25 cellular contexts compared by ENCODE assay signal in genomic region chr3:156670652-156671051, GRCh38. TPM values are rescaled to one million over a fixed set of nuclear protein-coding genes. Genes with fewer than 3 reads are reported as not detected.
DNase-seq lines count a peak whose midpoint lies in the region; ATAC-seq, FAIRE-seq and TF ChIP-seq lines count a peak whose summit lies in the region.
"Had no signal": no experiment of that assay in that cellular context is flagged by ENCODE, and none has a peak within 500 bp of the region (broad histone marks: within the 10 kb centered on the region; RNA-seq: fewer than 3 reads in every experiment).

No MANE protein-coding gene starts in this region.

- H3K4me2 ChIP-seq in endothelial cell of umbilical vein (ENCODE audit: insufficient read depth, low read length): no peak overlapping the region

- no peak for ATAC-seq in lung (ENCODE audit: insufficient read depth, low FRiP score)
- ATAC-seq: GM12878 had no signal

- no peak for TF ChIP-seq CTCF in CD14-positive monocyte (IDR thresholded peaks at IDR 0.05)
- no peak for TF ChIP-seq CTCF in endothelial cell of umbilical vein (IDR thresholded peaks at IDR 0.05; ENCODE audit: extremely low read depth in 1 of 2, insufficient read depth in 1 of 2, low read depth in 1 of 2, low read length in 2 of 2)
- no peak for TF ChIP-seq CTCF in lung (IDR thresholded peaks at IDR 0.05; ENCODE audit: control extremely low read depth, extremely low read depth)
- no peak for TF ChIP-seq CTCF in transverse colon (IDR thresholded peaks at IDR 0.05)

- CTCF ChIA-PET in endothelial cell of umbilical vein (lab: Charles Lee): interaction anchor here (1.3 to 5.8 kb wide), 4 partner anchors 161 to 467 kb away, joined by 4 to 70 read pairs (median 6); no protein-coding TSS in a partner anchor

- H2AFZ ChIP-seq in endothelial cell of umbilical vein (ENCODE audit: low read depth, low read length): no peak overlapping the region

- dilution Hi-C loops in endothelial cell of umbilical vein (cut with MboI; ENCODE audit: extremely low pct_ligation_motif_present, low sequenced_read_pairs): no loop called here

- peaks cover 0 to 1% (median 0%) of the 10 kb centered on the region in 3 donors for H3K27me3 Mint-ChIP-seq in CD14-positive monocyte (ENCODE audit: low read depth in 3 of 3)
- H3K27me3 Mint-ChIP-seq: B cell; CD4-positive, alpha-beta memory T cell; CD8-positive, alpha-beta memory T cell had no signal

- H3K27ac ChIP-seq in endothelial cell of umbilical vein (ENCODE audit: insufficient read depth, low read depth, low read length): no peak overlapping the region
- H3K27ac ChIP-seq in lung (ENCODE audit: low read depth in 1 of 2, low read length in 1 of 2): no peak overlapping the region
- peak overlapping the region in 1 of 4 donors; percentile 45 for H3K27ac ChIP-seq in transverse colon
- H3K27ac ChIP-seq: BLaER1 treated with 17β-estradiol and CSF1 and Interleukin-3, amounts not matched to agents 10 nM and 100 nM; C4-2B had no signal

- H3K4me3 Mint-ChIP-seq in CD14-positive monocyte: no peak overlapping the region
- H3K4me3 Mint-ChIP-seq: B cell; CD4-positive, alpha-beta memory T cell; CD8-positive, alpha-beta memory T cell had no signal

- no peak for TF ChIP-seq EP300 in transverse colon (IDR thresholded peaks at IDR 0.05; ENCODE audit: low read depth)

- peaks cover 12% of the 10 kb centered on the region for H3K79me2 ChIP-seq in endothelial cell of umbilical vein (ENCODE audit: control insufficient read depth, insufficient read depth, low read length)

- H3K9me3 ChIP-seq in endothelial cell of umbilical vein (replicated peaks; ENCODE audit: control insufficient read depth, insufficient read depth, low read length): no peaks in the 10 kb centered on the region
- H3K9me3 ChIP-seq in lung (ENCODE audit: control insufficient read depth in 2 of 2, insufficient read depth in 1 of 2, low read length in 1 of 2): no peaks in the 10 kb centered on the region
- H3K9me3 ChIP-seq in transverse colon: no peaks in the 10 kb centered on the region
- H3K9me3 ChIP-seq: BLaER1 treated with 17β-estradiol and CSF1 and Interleukin-3, amounts not matched to agents 10 nM and 100 nM had no signal

- H3K36me3 Mint-ChIP-seq in CD14-positive monocyte: peaks cover 0 to 2% of the 10 kb centered on the region in 2 donors
- H3K36me3 Mint-ChIP-seq: CD4-positive, CD25-positive, alpha-beta regulatory T cell had no signal

- peak; percentile 12 for FAIRE-seq in endothelial cell of umbilical vein (lab: Jason Lieb, UNC)
- FAIRE-seq: A204.1, GM12878, GM18507 had no signal

- DNase-seq in CD14-positive monocyte (ENCODE audit: low spot score): peak; percentile 47
- DNase-seq in endothelial cell of umbilical vein (ENCODE audit: low read depth, low spot score): no peak
- DNase-seq in lung (ENCODE audit: low spot score): peak; percentile 34
- DNase-seq in transverse colon: no peak
- no peak for DNase-seq in stimulated activated CD4-positive, alpha-beta T cell treated with anti-CD3 and anti-CD28 coated beads, Interleukin-12 subunit alpha, Interleukin-12 subunit beta, amount 100 ng/mL, for 4 hours
- DNase-seq: 8988T; ACHN; AML-193; CD4-positive, alpha-beta memory T cell; CD4-positive, CD25-positive, alpha-beta regulatory T cell; CD8-positive, alpha-beta memory T cell; COR-L47; DMS 273 treated with DMSO at 0.1 percent for 48 hours; DMS153; DMS53; DMS79; DND-41; EL; GDM1 had no signal

- WGBS in lung, 2 donors: 51% methylated on average over 4 of the region's 4 CpGs
- 67 to 75% methylated on average over 4 of the region's 4 CpGs for WGBS in transverse colon (ENCODE audit: low coverage in 1 of 2), 2 donors

- intact Hi-C loops in CD14-positive monocyte (cut with micrococcal nuclease) (loop anchor here (5.0 to 10.0 kb wide), 5 partner anchors 113 to 464 kb away; partner anchors contain the start of gene SSR3 (in 2 of the 2)), endothelial cell of umbilical vein (cut with micrococcal nuclease) (no loop called here), transverse colon (cut with DNase I; ENCODE audit: low total_unique reads) (loop anchor here (10.0 kb wide), 1 partner anchor 516 kb away; no protein-coding TSS in a partner anchor)

- H4K20me1 ChIP-seq in endothelial cell of umbilical vein (replicated peaks; ENCODE audit: control insufficient read depth, extremely low read depth, insufficient read depth, low read length): no peaks in the 10 kb centered on the region

- H3K36me3 ChIP-seq in endothelial cell of umbilical vein (ENCODE audit: control insufficient read depth in 2 of 2, extremely low read depth in 1 of 2, insufficient read depth in 2 of 2, low read length in 2 of 2) (no peaks in the 10 kb centered on the region), lung (ENCODE audit: control insufficient read depth in 2 of 2, insufficient read depth in 2 of 2, low read length in 2 of 2) (no peaks in the 10 kb centered on the region), transverse colon (no peaks in the 10 kb centered on the region)
- H3K36me3 ChIP-seq: BLaER1 treated with 17β-estradiol and CSF1 and Interleukin-3, amounts not matched to agents 10 nM and 100 nM had no signal

- H3K4me1 ChIP-seq in endothelial cell of umbilical vein (ENCODE audit: control insufficient read depth, extremely low read depth, insufficient read depth, low read length) (peaks cover 6% of the 10 kb centered on the region), lung (ENCODE audit: control insufficient read depth in 2 of 2, insufficient read depth in 2 of 2, low read length in 2 of 2) (peaks cover 0 to 2% of the 10 kb centered on the region in 2 donors), transverse colon (peaks cover 0 to 51% (median 21%) of the 10 kb centered on the region in 4 donors)

- H3K9me3 Mint-ChIP-seq in CD14-positive monocyte: peaks cover 0 to 3% (median 0%) of the 10 kb centered on the region in 7 donors
- H3K9me3 Mint-ChIP-seq: CD4-positive, CD25-positive, alpha-beta regulatory T cell; CD8-positive, alpha-beta memory T cell had no signal

- in situ Hi-C loops in transverse colon (cut with MboI; ENCODE audit: low pct_ligation_motif_present in 1 of 4, low pct_unique_long_range_greater_than_20kb in 1 of 4, low sequenced_read_pairs in 3 of 4): loop anchor here (10.0 to 25.0 kb wide), 4 partner anchors 108 to 533 kb away; partner anchors contain the start of gene SSR3 (in 2 of the 4)

- no peak for TF ChIP-seq POLR2A in endothelial cell of umbilical vein (IDR thresholded peaks at IDR 0.05; ENCODE audit: low read depth, low read length)
- no peak for TF ChIP-seq POLR2A in transverse colon (IDR thresholded peaks at IDR 0.05)

- H3K9ac ChIP-seq in endothelial cell of umbilical vein (replicated peaks; ENCODE audit: extremely low read depth, insufficient read depth, low read length): no peak overlapping the region
- H3K9ac ChIP-seq: BLaER1 treated with 17β-estradiol and CSF1 and Interleukin-3, amounts not matched to agents 10 nM and 100 nM had no signal

- peak overlapping the region in 5 of 7 donors; percentile 6 to 73 (median 37) for H3K27ac Mint-ChIP-seq in CD14-positive monocyte
- H3K27ac Mint-ChIP-seq: B cell; CD4-positive, alpha-beta memory T cell; CD4-positive, CD25-positive, alpha-beta regulatory T cell; CD8-positive, alpha-beta memory T cell had no signal

- POLR2A ChIA-PET in endothelial cell of umbilical vein (lab: Charles Lee): no interaction called here

- H3K27me3 ChIP-seq in endothelial cell of umbilical vein (ENCODE audit: control insufficient read depth in 2 of 2, insufficient read depth in 2 of 2, low read length in 2 of 2) (no peaks in the 10 kb centered on the region), lung (ENCODE audit: control insufficient read depth, insufficient read depth) (no peaks in the 10 kb centered on the region), transverse colon (no peaks in the 10 kb centered on the region)
- H3K27me3 ChIP-seq: BLaER1 treated with 17β-estradiol and CSF1 and Interleukin-3, amounts not matched to agents 10 nM and 100 nM had no signal

- no TSS peak for BruUV-seq in endothelial cell of umbilical vein (replicated peaks; lab: Mats Ljungman, UMichigan)

- peaks cover 57% of the 10 kb centered on the region for H3K4me1 Mint-ChIP-seq in CD14-positive monocyte

- H3K9me1 ChIP-seq in endothelial cell of umbilical vein (replicated peaks; ENCODE audit: control insufficient read depth, extremely low read depth, insufficient read depth, low read length): no peaks in the 10 kb centered on the region

- H3K4me3 ChIP-seq in endothelial cell of umbilical vein (replicated peaks in 1 of 3; ENCODE audit: insufficient read depth in 1 of 3, low read depth in 1 of 3, low read length in 3 of 3) (no peak overlapping the region), lung (no peak overlapping the region), transverse colon (no peak overlapping the region)
- H3K4me3 ChIP-seq: BLaER1 treated with 17β-estradiol and CSF1 and Interleukin-3, amounts not matched to agents 10 nM and 100 nM; GM12878 had no signal

TF ChIP-seq in endothelial cell of umbilical vein, 7 proteins besides CTCF, POLR2A, EP300 and RAD21:
- TF ChIP-seq MYC (IDR thresholded peaks at IDR 0.05; ENCODE audit: low read depth, low read length) (no peak), POLR2AphosphoS5 (IDR thresholded peaks at IDR 0.05; ENCODE audit: insufficient read depth, low read depth, low read length) (no peak), MAX (IDR thresholded peaks at IDR 0.05; ENCODE audit: insufficient read depth, insufficient read length) (no peak), EZH2 (IDR thresholded peaks at IDR 0.05; ENCODE audit: borderline replicate concordance, low read depth, low read length, severe bottlenecking) (no peak), GATA2 (IDR thresholded peaks at IDR 0.05; ENCODE audit: insufficient read depth, insufficient read length, low read depth, low read length) (no peak), JUN (IDR thresholded peaks at IDR 0.05; ENCODE audit: borderline replicate concordance, insufficient read depth, insufficient read length, low read depth) (no peak), FOS (IDR thresholded peaks at IDR 0.05; ENCODE audit: borderline replicate concordance, insufficient read depth, low read length) (no peak)

RNA-seq across cellular contexts. Expression of gene TIPARP, which starts 3.7 kb away (rescaled TPM):
- polyA plus RNA-seq in CD14-positive monocyte (10 to 100 TPM; 12.7 to 16.7 TPM), endothelial cell of umbilical vein (8.1 and 9.1 TPM in 2 replicates), lung (10 to 100 TPM; 20.8 to 28.6 TPM)
- total RNA-seq in endothelial cell of umbilical vein (20.0 and 21.2 TPM in 2 replicates), lung (10 to 100 TPM; 51.4 to 56.1 TPM), transverse colon (10 to 100 TPM; 11.9 to 47.1 (median 34.3) TPM)
- polyA plus RNA-seq in endothelial cell of umbilical vein (2011; cell fraction: cytosol; rRNA removed): 11.8 and 13.5 TPM in 2 replicates
- polyA plus RNA-seq in endothelial cell of umbilical vein (2011; cell fraction: nucleus; rRNA removed): 21.4 and 21.9 TPM in 2 replicates
- polyA plus RNA-seq in endothelial cell of umbilical vein (2012): 13.0 and 21.9 TPM in 2 replicates
- polyA minus RNA-seq in endothelial cell of umbilical vein: 24.8 and 29.4 TPM in 2 replicates
- 11.0 TPM for polyA minus RNA-seq in endothelial cell of umbilical vein (2011; cell fraction: cytosol; rRNA and poly(A)+ RNA removed)
- polyA minus RNA-seq in endothelial cell of umbilical vein (2011; cell fraction: nucleus; rRNA and poly(A)+ RNA removed): 119 and 123 TPM in 2 replicates

Comparison
In these comparisons a context has a peak if more than half of its experiments do, and no peak if none do; other contexts are left out.
1. DNase-seq: peak in CD14-positive monocyte (single experiment) and lung (single experiment); none in endothelial cell of umbilical vein (single experiment), transverse colon (single experiment) and stimulated activated CD4-positive, alpha-beta T cell treated with anti-CD3 and anti-CD28 coated beads, Interleukin-12 subunit alpha, Interleukin-12 subunit beta, amount 100 ng/mL, for 4 hours (single experiment).